ENCODE assay signal across 1 cellular context in the genomic region with DNA sequence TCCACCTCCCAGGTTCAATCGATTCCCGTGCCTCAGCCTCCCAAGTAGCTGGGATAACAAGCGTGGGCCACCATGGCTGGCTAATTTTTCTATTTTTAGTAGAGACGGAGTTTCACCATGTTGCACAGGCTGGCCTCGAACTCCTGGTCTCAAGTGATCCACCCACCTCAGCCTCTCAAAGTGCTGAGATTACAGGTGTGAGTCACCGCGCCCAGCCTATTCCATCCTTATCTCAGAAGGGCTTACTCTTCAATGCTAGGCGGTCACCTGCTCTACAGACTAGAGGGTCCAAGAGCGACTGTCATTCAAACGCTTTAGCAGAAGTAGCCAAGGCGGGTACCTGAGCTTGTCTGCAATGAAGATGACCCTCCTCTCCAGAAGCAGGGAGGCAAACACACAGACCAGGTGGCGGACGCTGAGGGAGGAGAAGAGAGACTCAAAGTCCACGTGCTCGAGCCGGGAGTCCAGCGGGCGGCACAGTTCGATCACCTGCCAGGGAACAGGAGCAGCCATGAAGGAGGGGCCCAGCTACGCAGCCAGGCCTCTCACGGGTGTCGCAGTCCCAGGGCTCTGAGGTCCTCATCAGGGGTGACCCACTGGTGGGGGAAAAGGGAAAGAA.
TF ChIP-seq lines count a peak whose summit lies in the region.

No MANE protein-coding gene starts in this region.

TF ChIP-seq in HepG2, 621 proteins besides CTCF, POLR2A, EP300 and RAD21 (continued from another document and continues in another):
- TF ChIP-seq MZF1 (CRISPR knock-in tag; IDR thresholded peaks at IDR 0.05; ENCODE audit: borderline replicate concordance) = no peak
- TF ChIP-seq KLF12 (CRISPR knock-in tag; IDR thresholded peaks at IDR 0.05; ENCODE audit: borderline replicate concordance) = no peak
- TF ChIP-seq TEAD2 (CRISPR knock-in tag; IDR thresholded peaks at IDR 0.05) = no peak
- TF ChIP-seq GATAD1 (CRISPR knock-in tag; IDR thresholded peaks at IDR 0.05) = no peak
- TF ChIP-seq, protein P1, sequence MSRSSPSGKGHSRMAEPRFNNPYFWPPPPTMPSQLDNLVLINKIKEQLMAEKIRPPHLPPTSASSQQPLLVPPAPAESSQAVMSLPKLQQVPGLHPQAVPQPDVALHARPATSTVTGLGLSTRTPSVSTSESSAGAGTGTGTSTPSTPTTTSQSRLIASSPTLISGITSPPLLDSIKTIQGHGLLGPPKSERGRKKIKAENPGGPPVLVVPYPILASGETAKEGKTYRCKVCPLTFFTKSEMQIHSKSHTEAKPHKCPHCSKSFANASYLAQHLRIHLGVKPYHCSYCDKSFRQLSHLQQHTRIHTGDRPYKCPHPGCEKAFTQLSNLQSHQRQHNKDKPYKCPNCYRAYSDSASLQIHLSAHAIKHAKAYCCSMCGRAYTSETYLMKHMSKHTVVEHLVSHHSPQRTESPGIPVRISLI (CRISPR knock-in tag; IDR thresholded peaks at IDR 0.05; ENCODE audit: borderline replicate concordance) = no peak; the same call in 1 of the 2 replicates
- TF ChIP-seq ZNF883 (CRISPR knock-in tag; IDR thresholded peaks at IDR 0.05; ENCODE audit: not compliant biosample characterization) = no peak
- no peak for TF ChIP-seq HNRNPL (IDR thresholded peaks at IDR 0.05; ENCODE audit: low read depth, low read length)
- no peak for TF ChIP-seq PHB2 (IDR thresholded peaks at IDR 0.05; ENCODE audit: partially characterized antibody)
- TF ChIP-seq ZNF615 (CRISPR knock-in tag; IDR thresholded peaks at IDR 0.05; ENCODE audit: borderline replicate concordance) = no peak
- TF ChIP-seq ZNF333 (CRISPR knock-in tag; IDR thresholded peaks at IDR 0.05; ENCODE audit: borderline replicate concordance) = no peak
- TF ChIP-seq HINFP (CRISPR knock-in tag; IDR thresholded peaks at IDR 0.05; ENCODE audit: low read depth) = peak; percentile 98
- no peak for TF ChIP-seq ZNF704 (CRISPR knock-in tag; IDR thresholded peaks at IDR 0.05; ENCODE audit: borderline replicate concordance)
- TF ChIP-seq NCOA5 (CRISPR knock-in tag; IDR thresholded peaks at IDR 0.05) = no peak
- TF ChIP-seq, protein P2, sequence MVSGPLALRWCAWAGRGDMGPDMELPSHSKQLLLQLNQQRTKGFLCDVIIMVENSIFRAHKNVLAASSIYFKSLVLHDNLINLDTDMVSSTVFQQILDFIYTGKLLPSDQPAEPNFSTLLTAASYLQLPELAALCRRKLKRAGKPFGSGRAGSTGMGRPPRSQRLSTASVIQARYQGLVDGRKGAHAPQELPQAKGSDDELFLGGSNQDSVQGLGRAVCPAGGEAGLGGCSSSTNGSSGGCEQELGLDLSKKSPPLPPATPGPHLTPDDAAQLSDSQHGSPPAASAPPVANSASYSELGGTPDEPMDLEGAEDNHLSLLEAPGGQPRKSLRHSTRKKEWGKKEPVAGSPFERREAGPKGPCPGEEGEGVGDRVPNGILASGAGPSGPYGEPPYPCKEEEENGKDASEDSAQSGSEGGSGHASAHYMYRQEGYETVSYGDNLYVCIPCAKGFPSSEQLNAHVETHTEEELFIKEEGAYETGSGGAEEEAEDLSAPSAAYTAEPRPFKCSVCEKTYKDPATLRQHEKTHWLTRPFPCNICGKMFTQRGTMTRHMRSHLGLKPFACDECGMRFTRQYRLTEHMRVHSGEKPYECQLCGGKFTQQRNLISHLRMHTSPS (CRISPR knock-in tag; IDR thresholded peaks at IDR 0.05; ENCODE audit: low read depth) = no peak
- TF ChIP-seq ZNF776 (CRISPR knock-in tag; IDR thresholded peaks at IDR 0.05) = no peak
- TF ChIP-seq CENPT (CRISPR knock-in tag; IDR thresholded peaks at IDR 0.05; ENCODE audit: low read depth) = no peak
- no peak for TF ChIP-seq KIAA2018 (CRISPR knock-in tag; IDR thresholded peaks at IDR 0.05; ENCODE audit: borderline replicate concordance)
- TF ChIP-seq ZNF331 (CRISPR knock-in tag; IDR thresholded peaks at IDR 0.05) = no peak
- TF ChIP-seq ZBTB39 (CRISPR knock-in tag; IDR thresholded peaks at IDR 0.05) = no peak
- peak; percentile 56; the same call in 1 of the 2 replicates for TF ChIP-seq TBX2 (CRISPR knock-in tag; IDR thresholded peaks at IDR 0.05; ENCODE audit: borderline replicate concordance)
- no peak for TF ChIP-seq ZNF33A (CRISPR knock-in tag; IDR thresholded peaks at IDR 0.05; ENCODE audit: borderline replicate concordance)
- TF ChIP-seq MEIS1 (CRISPR knock-in tag; IDR thresholded peaks at IDR 0.05; ENCODE audit: borderline replicate concordance) = peak; percentile 67; the same call in 1 of the 2 replicates
- no peak for TF ChIP-seq ZFP1 (CRISPR knock-in tag; IDR thresholded peaks at IDR 0.05)
- TF ChIP-seq NRL (CRISPR knock-in tag; IDR thresholded peaks at IDR 0.05; ENCODE audit: borderline replicate concordance) = peak; percentile 33; the same call in 1 of the 2 replicates
- TF ChIP-seq MEF2D (CRISPR knock-in tag; IDR thresholded peaks at IDR 0.05) = no peak
- no peak for TF ChIP-seq MBD4 (IDR thresholded peaks at IDR 0.05; ENCODE audit: borderline replicate concordance, low read length)
- TF ChIP-seq FOSL2 (CRISPR knock-in tag; IDR thresholded peaks at IDR 0.05) = peak; percentile 71
- TF ChIP-seq FOXA3 (CRISPR knock-in tag; IDR thresholded peaks at IDR 0.05) = peak; percentile 33; the same call in 1 of the 2 replicates
- TF ChIP-seq ZSCAN29 (CRISPR knock-in tag; conservative IDR thresholded peaks at IDR 0.05) = no peak
- TF ChIP-seq NPAS2 (CRISPR knock-in tag; IDR thresholded peaks at IDR 0.05; ENCODE audit: borderline replicate concordance) = no peak
- TF ChIP-seq ZFP82 (CRISPR knock-in tag; IDR thresholded peaks at IDR 0.05; ENCODE audit: borderline replicate concordance) = no peak
- no peak for TF ChIP-seq EZH2 (conservative IDR thresholded peaks at IDR 0.05; ENCODE audit: low read depth, low read length)
- no peak for TF ChIP-seq ZNF761 (CRISPR knock-in tag; conservative IDR thresholded peaks at IDR 0.05)
- TF ChIP-seq ZBTB10 (CRISPR knock-in tag; IDR thresholded peaks at IDR 0.05; ENCODE audit: borderline replicate concordance) = no peak
- TF ChIP-seq NFIB (CRISPR knock-in tag; IDR thresholded peaks at IDR 0.05; ENCODE audit: borderline replicate concordance) = no peak
- no peak for TF ChIP-seq ZFP41 (CRISPR knock-in tag; IDR thresholded peaks at IDR 0.05; ENCODE audit: borderline replicate concordance)
- no peak for TF ChIP-seq ZNF382 (CRISPR knock-in tag; IDR thresholded peaks at IDR 0.05; ENCODE audit: borderline replicate concordance)
- no peak for TF ChIP-seq SP4 (CRISPR knock-in tag; IDR thresholded peaks at IDR 0.05)
- no peak for TF ChIP-seq PCBP2 (optimal IDR thresholded peaks at IDR 0.05; ENCODE audit: low read depth, low read length, poor library complexity, severe bottlenecking)
- no peak for TF ChIP-seq NR3C1 (CRISPR knock-in tag; IDR thresholded peaks at IDR 0.05)
- TF ChIP-seq YEATS2 (CRISPR knock-in tag; IDR thresholded peaks at IDR 0.05; ENCODE audit: borderline replicate concordance) = no peak; the same call in 1 of the 2 replicates
- no peak for TF ChIP-seq AGO2 (optimal IDR thresholded peaks at IDR 0.05; ENCODE audit: low read depth, low read length)
